Comparison of ENCODE assay signal across 9 cellular contexts in the genomic region with DNA sequence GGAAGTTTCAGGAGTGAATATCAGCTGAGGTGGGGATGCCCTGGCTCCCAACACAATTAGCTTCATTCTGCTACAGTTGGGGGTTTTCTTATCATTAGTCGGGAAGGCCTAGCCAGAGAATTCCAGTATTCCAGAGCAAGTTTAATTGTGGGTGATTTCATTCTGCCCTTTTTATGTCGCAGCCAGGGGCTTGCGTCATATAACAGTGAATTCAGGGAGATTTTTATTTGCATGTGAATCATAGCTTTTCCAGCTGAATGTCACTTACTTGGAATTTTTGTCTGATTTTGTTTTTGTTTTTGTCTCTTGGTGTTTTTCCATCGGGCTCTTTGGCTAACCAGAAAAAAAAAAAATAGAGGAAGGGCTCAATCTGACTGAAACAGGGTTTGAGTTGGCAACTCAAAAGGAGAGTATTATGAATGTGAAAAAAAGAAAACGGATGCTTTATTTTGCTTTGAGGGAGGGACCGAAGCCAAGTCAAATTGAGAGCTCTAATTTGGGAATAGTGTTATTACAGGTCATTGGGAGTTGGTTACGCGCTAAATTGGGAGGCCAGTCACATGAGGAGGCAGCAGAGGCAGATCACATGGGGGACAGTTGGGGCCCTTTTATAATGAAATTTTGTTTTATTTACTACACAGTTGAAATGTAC.
DNase-seq lines count a peak whose midpoint lies in the region; ATAC-seq and TF ChIP-seq lines count a peak whose summit lies in the region.
"Had no signal": no experiment of that assay in that cellular context is flagged by ENCODE, and none has a peak within 500 bp of the region (broad histone marks: within the 10 kb centered on the region; RNA-seq: fewer than 3 reads in every experiment).

No MANE protein-coding gene starts in this region.

- TF ChIP-seq CTCF in AG09309 (IDR thresholded peaks at IDR 0.05; ENCODE audit: control insufficient read depth, insufficient read depth, low read depth, low read length, missing control alignments) (no peak), gastroesophageal sphincter (IDR thresholded peaks at IDR 0.05) (no peak)

- no peak for TF ChIP-seq POLR2A in gastroesophageal sphincter (IDR thresholded peaks at IDR 0.05)

- peaks cover 5% of the 10 kb centered on the region for H3K36me3 Mint-ChIP-seq in activated CD8-positive, alpha-beta memory T cell treated with anti-CD3 and anti-CD28 coated beads, Interleukin-2, amount 10 ng/mL, durations not matched to agents 7 days and 5 days
- H3K36me3 Mint-ChIP-seq in CD4-positive, alpha-beta memory T cell: no peaks in the 10 kb centered on the region

- peak overlapping the region; percentile 89 for H3K27ac ChIP-seq in adipose tissue (ENCODE audit: low read depth, low read length)
- peak overlapping the region; percentile 76 to 89 (median 86) for H3K27ac ChIP-seq in gastroesophageal sphincter
- H3K27ac ChIP-seq in CD4-positive, alpha-beta memory T cell (ENCODE audit: low read depth, low read length): no peak overlapping the region

- peak; percentile 85 for DNase-seq in AG09309 (ENCODE audit: low read depth)
- DNase-seq in pulmonary artery endothelial cell (ENCODE audit: low read depth, low spot score): peak; percentile 85
- DNase-seq in activated CD8-positive, alpha-beta memory T cell treated with anti-CD3 and anti-CD28 coated beads, Interleukin-2, amount 10 ng/mL, durations not matched to agents 7 days and 5 days: no peak
- DNase-seq in CD4-positive, alpha-beta memory T cell: no peak
- no peak for DNase-seq in activated CD8-positive, alpha-beta memory T cell treated with anti-CD3 and anti-CD28 coated beads for 24 hours
- DNase-seq: stimulated activated CD4-positive, alpha-beta T cell treated with anti-CD3 and anti-CD28 coated beads, Interleukin-2, amount 100 ng/mL, for 24 hours had no signal

- H3K27me3 Mint-ChIP-seq in activated CD8-positive, alpha-beta memory T cell treated with anti-CD3 and anti-CD28 coated beads, Interleukin-2, amount 10 ng/mL, durations not matched to agents 7 days and 5 days: peaks cover 68% of the 10 kb centered on the region
- peaks cover 0 to 1% of the 10 kb centered on the region in 2 donors for H3K27me3 Mint-ChIP-seq in CD4-positive, alpha-beta memory T cell

- 43 to 77% (median 44%) methylated on average over 8 of the region's 8 CpGs for WGBS in adipose tissue, 3 donors
- WGBS in gastroesophageal sphincter (ENCODE audit: low coverage in 1 of 2), 2 donors: 14 to 20% methylated on average over 7 to 8 of the region's 8 CpGs

- H3K4me3 ChIP-seq in AG09309 (ENCODE audit: control insufficient read depth, low read depth, low read length) (no peak overlapping the region), gastroesophageal sphincter (no peak overlapping the region)
- H3K4me3 ChIP-seq in CD4-positive, alpha-beta memory T cell (ENCODE audit: low read length in 2 of 2): no peak overlapping the region

- no peak for TF ChIP-seq EP300 in gastroesophageal sphincter (IDR thresholded peaks at IDR 0.05)

- peaks cover 4 to 62% (median 40%) of the 10 kb centered on the region in 3 donors for H3K4me1 ChIP-seq in gastroesophageal sphincter
- H3K4me1 ChIP-seq in CD4-positive, alpha-beta memory T cell (ENCODE audit: insufficient read depth, low read length): no peaks in the 10 kb centered on the region

- CTCF ChIA-PET in activated CD8-positive, alpha-beta memory T cell treated with anti-CD3 and anti-CD28 coated beads, Interleukin-2, amount 10 ng/mL, durations not matched to agents 7 days and 5 days (lab: Charles Lee): interaction anchor here (1.0 to 4.1 kb wide), 5 partner anchors 16 to 193 kb away, joined by 5 to 17 read pairs (median 10); a partner anchor contains a TSS
- CTCF ChIA-PET in CD4-positive, alpha-beta memory T cell (lab: Charles Lee; ENCODE audit: partially characterized antibody): interaction anchor here (1.5 to 1.7 kb wide), 2 partner anchors 16 to 122 kb away, joined by 3 to 5 read pairs; no protein-coding TSS in a partner anchor

- peaks cover 3% of the 10 kb centered on the region for H3K9me3 Mint-ChIP-seq in activated CD8-positive, alpha-beta memory T cell treated with anti-CD3 and anti-CD28 coated beads, Interleukin-2, amount 10 ng/mL, durations not matched to agents 7 days and 5 days (ENCODE audit: low read depth)
- H3K9me3 Mint-ChIP-seq in CD4-positive, alpha-beta memory T cell: peaks cover 0 to 2% (median 0%) of the 10 kb centered on the region in 8 donors

- ATAC-seq in gastroesophageal sphincter: peak; percentile 65
- no peak for ATAC-seq in activated CD8-positive, alpha-beta memory T cell treated with anti-CD3 and anti-CD28 coated beads, Interleukin-2, amount 10 ng/mL, durations not matched to agents 7 days and 5 days
- no peak for ATAC-seq in HG03432 (IDR thresholded peaks at IDR 0.05; ENCODE audit: unreplicated experiment)

- no peaks in the 10 kb centered on the region for H3K27me3 ChIP-seq in gastroesophageal sphincter
- no peaks in the 10 kb centered on the region for H3K27me3 ChIP-seq in CD4-positive, alpha-beta memory T cell (ENCODE audit: insufficient read depth, low read length)

- H3K27ac Mint-ChIP-seq in activated CD8-positive, alpha-beta memory T cell treated with anti-CD3 and anti-CD28 coated beads, Interleukin-2, amount 10 ng/mL, durations not matched to agents 7 days and 5 days: no peak overlapping the region
- H3K27ac Mint-ChIP-seq in CD4-positive, alpha-beta memory T cell: no peak overlapping the region

- peaks cover 22% of the 10 kb centered on the region for H3K4me1 Mint-ChIP-seq in activated CD8-positive, alpha-beta memory T cell treated with anti-CD3 and anti-CD28 coated beads, Interleukin-2, amount 10 ng/mL, durations not matched to agents 7 days and 5 days
- peaks cover 0 to 4% (median 0%) of the 10 kb centered on the region in 4 donors for H3K4me1 Mint-ChIP-seq in CD4-positive, alpha-beta memory T cell

- no peaks in the 10 kb centered on the region for H3K9me3 ChIP-seq in gastroesophageal sphincter
- no peaks in the 10 kb centered on the region for H3K9me3 ChIP-seq in CD4-positive, alpha-beta memory T cell (ENCODE audit: control insufficient read depth in 1 of 2, low read length in 2 of 2)

- POLR2A ChIA-PET in CD4-positive, alpha-beta memory T cell (lab: Charles Lee; ENCODE audit: partially characterized antibody): no interaction called here

- intact Hi-C loops in CD4-positive, alpha-beta memory T cell (cut with micrococcal nuclease): no loop called here

- H3K4me3 Mint-ChIP-seq in activated CD8-positive, alpha-beta memory T cell treated with anti-CD3 and anti-CD28 coated beads, Interleukin-2, amount 10 ng/mL, durations not matched to agents 7 days and 5 days: no peak overlapping the region
- no peak overlapping the region for H3K4me3 Mint-ChIP-seq in CD4-positive, alpha-beta memory T cell

- H3K36me3 ChIP-seq in gastroesophageal sphincter: no peaks in the 10 kb centered on the region
- no peaks in the 10 kb centered on the region for H3K36me3 ChIP-seq in CD4-positive, alpha-beta memory T cell (ENCODE audit: insufficient read depth, low read length)

Comparison
In these comparisons a context has a peak if more than half of its experiments do, and no peak if none do; other contexts are left out.
1. DNase-seq: peak in AG09309 (single experiment) and pulmonary artery endothelial cell (single experiment); none in activated CD8-positive, alpha-beta memory T cell treated with anti-CD3 and anti-CD28 coated beads, Interleukin-2, amount 10 ng/mL, durations not matched to agents 7 days and 5 days (single experiment), CD4-positive, alpha-beta memory T cell (0 of 5) and activated CD8-positive, alpha-beta memory T cell treated with anti-CD3 and anti-CD28 coated beads for 24 hours (single experiment).